ENCODE assay signal across 9 cellular contexts in genomic region chr5:142322747-142323479, GRCh38. TPM values are rescaled to one million over a fixed set of nuclear protein-coding genes. Genes with fewer than 3 reads are reported as not detected.
DNase-seq lines count a peak whose midpoint lies in the region; ATAC-seq, FAIRE-seq and TF ChIP-seq lines count a peak whose summit lies in the region.
"Had no signal": no experiment of that assay in that cellular context is flagged by ENCODE, and none has a peak within 500 bp of the region (broad histone marks: within the 10 kb centered on the region; RNA-seq: fewer than 3 reads in every experiment).

No MANE protein-coding gene starts in this region.

- no peak for FAIRE-seq in A549 (lab: Jason Lieb, UNC)
- FAIRE-seq in GM12892 (lab: Jason Lieb, UNC) = no peak

- H3K18ac ChIP-seq in mesenchymal stem cell (ENCODE audit: low read depth in 1 of 2, low read length in 2 of 2) = peak overlapping the region; percentile 99

- H3K36me3 ChIP-seq in mesenchymal stem cell (ENCODE audit: control insufficient read depth in 1 of 2, insufficient read depth in 2 of 2, low read depth in 1 of 2, low read length in 2 of 2) = no peaks in the 10 kb centered on the region

- TF ChIP-seq EP300 in A549 (IDR thresholded peaks at IDR 0.05) = no peak

- WGBS in A549 (ENCODE audit: missing lambda C conversion rate) = 74% methylated on average over 15 of the region's 15 CpGs
- 1% methylated on average over 10 of the region's 15 CpGs for WGBS in mesenchymal stem cell

- TF ChIP-seq CTCF in A549 (IDR thresholded peaks at IDR 0.05) (no peak), coronary artery (IDR thresholded peaks at IDR 0.05) (no peak)

- H3K14ac ChIP-seq in mesenchymal stem cell (ENCODE audit: low read length in 2 of 2) = peak overlapping the region in 1 of 2 experiments; percentile 99

- H3K4me3 ChIP-seq in A549 (peak overlapping the region; percentile 51), coronary artery (peak overlapping the region; percentile 90), mesenchymal stem cell (ENCODE audit: insufficient read depth in 1 of 2, low read depth in 1 of 2, low read length in 2 of 2) (peak overlapping the region; percentile 87 to 97)

- H3K4ac ChIP-seq in mesenchymal stem cell (ENCODE audit: low read depth in 1 of 2, low read length in 2 of 2) = peak overlapping the region in 1 of 2 experiments; percentile 89

- no peak for ATAC-seq in A549

- no peak overlapping the region for H2BK15ac ChIP-seq in mesenchymal stem cell (ENCODE audit: low read depth, poor library complexity, severe bottlenecking)

- no peak overlapping the region for H4K8ac ChIP-seq in mesenchymal stem cell (ENCODE audit: low read length)

- peak overlapping the region in 1 of 2 experiments; percentile 63 for H3K23ac ChIP-seq in mesenchymal stem cell (ENCODE audit: low read length in 2 of 2)

- H3K4me1 ChIP-seq in A549 (peaks cover 51% of the 10 kb centered on the region), mesenchymal stem cell (ENCODE audit: control insufficient read depth, insufficient read depth, low read depth, low read length) (peaks cover 28% of the 10 kb centered on the region)

- H3K9ac ChIP-seq in mesenchymal stem cell (ENCODE audit: low read length) = peak overlapping the region; percentile 97

- no peak for DNase-seq in A549 (ENCODE audit: low read depth in 1 of 2, low spot score in 1 of 2)
- DNase-seq in M059J (ENCODE audit: low read depth) = peak; percentile 20
- DNase-seq in coronary artery (ENCODE audit: low spot score) = peak; percentile 83
- DNase-seq in mesenchymal stem cell = peak; percentile 74
- no peak for DNase-seq in NAMALWA (ENCODE audit: low spot score)
- no peak for DNase-seq in GM12892 (ENCODE audit: insufficient read length)
- DNase-seq in RPMI8226 = no peak
- DNase-seq in middle frontal gyrus (ENCODE audit: extremely low spot score, low spot score) = no peak
- DNase-seq: activated effector memory CD4-positive, alpha-beta T cell treated with anti-CD3 and anti-CD28 coated beads, Interleukin-2, amount 50 U/mL, for 16 hours had no signal

- H3K79me1 ChIP-seq in mesenchymal stem cell (replicated peaks; ENCODE audit: low read length, poor library complexity, severe bottlenecking) = no peaks in the 10 kb centered on the region

- H2BK5ac ChIP-seq in mesenchymal stem cell (ENCODE audit: low read depth, low read length, poor library complexity, severe bottlenecking) = no peak overlapping the region

- POLR2A ChIA-PET in A549 (lab: Yijun Ruan, JAX) = interaction anchor here (0.6 kb wide), 1 partner anchor 107 kb away, joined by 3 read pairs; no protein-coding TSS in a partner anchor

- no peak for TF ChIP-seq POLR2A in A549 (IDR thresholded peaks at IDR 0.05; ENCODE audit: low read length)
- TF ChIP-seq POLR2A in GM12892 (IDR thresholded peaks at IDR 0.05; ENCODE audit: low read depth, low read length) = no peak

- H3K9me3 ChIP-seq in A549 = no peaks in the 10 kb centered on the region
- H3K9me3 ChIP-seq in mesenchymal stem cell (ENCODE audit: control insufficient read depth, low read length) = no peaks in the 10 kb centered on the region

- H2BK120ac ChIP-seq in mesenchymal stem cell (ENCODE audit: low read depth, low read length) = no peak overlapping the region

- CTCF ChIA-PET in A549 (lab: Yijun Ruan, JAX) = interaction anchor here (0.8 to 2.2 kb wide), 7 partner anchors 10 to 225 kb away, joined by 3 to 11 read pairs (median 4); no protein-coding TSS in a partner anchor

- H2AK5ac ChIP-seq in mesenchymal stem cell (ENCODE audit: low read length, severe bottlenecking) = no peak overlapping the region

- H3K27me3 ChIP-seq in mesenchymal stem cell (ENCODE audit: control insufficient read depth in 1 of 2, insufficient read depth in 1 of 2, low read length in 2 of 2) = no peaks in the 10 kb centered on the region

- TF ChIP-seq RAD21 in A549 (conservative IDR thresholded peaks at IDR 0.05 in 1 of 2, IDR thresholded peaks at IDR 0.05 in 1 of 2) = no peak

- H2AFZ ChIP-seq in mesenchymal stem cell (ENCODE audit: low read depth, low read length) = no peak overlapping the region

- peak overlapping the region; percentile 95 for H3K4me2 ChIP-seq in A549
- H3K4me2 ChIP-seq in mesenchymal stem cell (ENCODE audit: low read length, poor library complexity, severe bottlenecking) = peak overlapping the region; percentile 54

- peak overlapping the region; percentile 94 for H4K91ac ChIP-seq in mesenchymal stem cell (ENCODE audit: low read length)

- peak overlapping the region; percentile 89 to 100; a peak in 5 of 6 replicates for H3K27ac ChIP-seq in A549
- peak overlapping the region; percentile 94 to 99 for H3K27ac ChIP-seq in coronary artery
- peak overlapping the region; percentile 92 for H3K27ac ChIP-seq in mesenchymal stem cell (ENCODE audit: low read length, poor library complexity, severe bottlenecking)

- peak overlapping the region in 1 of 2 experiments; percentile 64 for H2BK12ac ChIP-seq in mesenchymal stem cell (ENCODE audit: low read length in 2 of 2)

TF ChIP-seq in A549, 52 proteins besides CTCF, POLR2A, EP300 and RAD21:
- TF ChIP-seq BHLHE40 (IDR thresholded peaks at IDR 0.05; ENCODE audit: low read depth, low read length) (no peak), ELK1 (IDR thresholded peaks at IDR 0.05; ENCODE audit: low read depth, low read length) (no peak), ZNF302 (CRISPR knock-in tag; IDR thresholded peaks at IDR 0.05) (no peak), MAFK (IDR thresholded peaks at IDR 0.05; ENCODE audit: partially characterized antibody) (no peak), CBX8 (IDR thresholded peaks at IDR 0.05) (no peak), EHF (CRISPR knock-in tag; IDR thresholded peaks at IDR 0.05) (no peak)

RNA-seq across cellular contexts. Expression of gene SPRY4, which starts 1.9 kb away (rescaled TPM):
- polyA plus RNA-seq in A549 (2011; rRNA removed) (5.7 and 6.7 TPM in 2 replicates), A549 (2017; fragmentation: RNase III; extraction: RNeasy Plus Mini Kit Qiagen cat#74134 plus additional on column Dnase treatment) (3.0 to 3.4 TPM (median 3.3 TPM) in 3 replicates)
- polyA plus RNA-seq in A549 (2012; cell fraction: cytosol; rRNA removed) = 3.6 and 5.0 TPM in 2 replicates
- 15.6 and 17.1 TPM in 2 replicates for polyA plus RNA-seq in A549 (2012; cell fraction: nucleus; rRNA removed)
- polyA minus RNA-seq in A549 (2011; rRNA and poly(A)+ RNA removed) = 14.0 and 17.9 TPM in 2 replicates
- 3.6 and 6.9 TPM in 2 replicates for total RNA-seq in M059J (2014; rRNA removed; shearing (Covaris generic))
- polyA plus RNA-seq in mesenchymal stem cell (2013, experiment 1 of 2) = 98.3 TPM
- polyA plus RNA-seq in mesenchymal stem cell (2013, experiment 2 of 2) = 95.2 TPM
- polyA plus RNA-seq in GM12892 (2012; ENCODE audit: missing spikeins) = 0.70 TPM

Comparison
In these comparisons a context has a peak if more than half of its experiments do, and no peak if none do; other contexts are left out.
1. DNase-seq: peak in M059J (single experiment), coronary artery (single experiment) and mesenchymal stem cell (single experiment); none in A549 (0 of 2), NAMALWA (single experiment), GM12892 (single experiment), RPMI8226 (single experiment) and middle frontal gyrus (single experiment).
2. Peak in every context shown above with its lines, with median percentiles within 50 percentile points of each other: H3K27ac ChIP-seq and H3K4me3 ChIP-seq.